Comparison of ENCODE assay signal across 17 cellular contexts in genomic region chr12:93918262-93918661, GRCh38.
A peak's percentile ranks its signal among the peaks of the same experiment; 100 is the strongest.
DNase-seq lines count a peak whose midpoint lies in the region; ATAC-seq, FAIRE-seq and TF ChIP-seq lines count a peak whose summit lies in the region.
"Had no signal": no experiment of that assay in that cellular context is flagged by ENCODE, and none has a peak within 500 bp of the region (broad histone marks: within the 10 kb centered on the region; RNA-seq: fewer than 3 reads in every experiment).

No MANE protein-coding gene starts in this region.

- ATAC-seq in HG03196 (IDR thresholded peaks at IDR 0.05; ENCODE audit: unreplicated experiment): no peak

- H3K4me3 ChIP-seq in brain microvascular endothelial cell (ENCODE audit: low read depth, low read length) (no peak overlapping the region), kidney (ENCODE audit: low read length in 2 of 2) (no peak overlapping the region)
- H3K4me3 ChIP-seq: SK-N-MC had no signal

- no peak for FAIRE-seq in kidney (lab: Jason Lieb, UNC)
- FAIRE-seq: bronchial epithelial cell had no signal

- TF ChIP-seq CTCF in brain microvascular endothelial cell (IDR thresholded peaks at IDR 0.05; ENCODE audit: low read depth, low read length, missing control alignments): no peak
- no peak for TF ChIP-seq CTCF in kidney (IDR thresholded peaks at IDR 0.05; ENCODE audit: borderline replicate concordance, extremely low read depth, insufficient read depth)

- no peak overlapping the region for H3K9ac ChIP-seq in kidney (ENCODE audit: low read length in 2 of 2)

- H3K9me3 ChIP-seq in kidney (ENCODE audit: control insufficient read depth in 1 of 2, low read length in 2 of 2): no peaks in the 10 kb centered on the region
- H3K9me3 ChIP-seq: neutrophil had no signal

- no peaks in the 10 kb centered on the region for H3K4me1 ChIP-seq in kidney (ENCODE audit: control insufficient read depth in 1 of 2, insufficient read depth in 1 of 2, low read depth in 1 of 2, low read length in 2 of 2)

- intact Hi-C loops in kidney (cut with DNase I): no loop called here

- H3K27me3 ChIP-seq in brain microvascular endothelial cell (replicated peaks): no peaks in the 10 kb centered on the region
- H3K27me3 ChIP-seq: neutrophil had no signal

- peak overlapping the region; percentile 62 for H3K27ac ChIP-seq in brain microvascular endothelial cell
- peak overlapping the region; percentile 15 to 67 for H3K27ac ChIP-seq in kidney (ENCODE audit: low read depth in 2 of 2, low read length in 2 of 2)
- H3K27ac ChIP-seq: neutrophil, SK-N-MC had no signal

- H3K36me3 ChIP-seq in brain microvascular endothelial cell (replicated peaks): no peaks in the 10 kb centered on the region
- H3K36me3 ChIP-seq in kidney (ENCODE audit: control insufficient read depth in 1 of 2, insufficient read depth in 2 of 2, low read length in 2 of 2): no peaks in the 10 kb centered on the region
- H3K36me3 ChIP-seq: neutrophil had no signal

- in situ Hi-C loops in brain microvascular endothelial cell (cut with HindIII; ENCODE audit: low pct_ligation_motif_present, low sequenced_read_pairs): no loop called here

- peak; percentile 39 for DNase-seq in A172 (ENCODE audit: low spot score)
- DNase-seq in HCEC 1CT: peak; percentile 83
- DNase-seq in brain microvascular endothelial cell: peak; percentile 34
- no peak for DNase-seq in kidney
- DNase-seq in activated naive CD4-positive, alpha-beta T cell (lab: John Stamatoyannopoulos, UW): no peak
- DNase-seq in NCI-H2029 (lab: John Stamatoyannopoulos, UW): no peak
- no peak for DNase-seq in NCI-H1048 (lab: John Stamatoyannopoulos, UW)
- DNase-seq: ACHN; activated effector memory CD4-positive, alpha-beta T cell treated with Interleukin-2 at 50 U/mL for 16 hours; DMS153; mesendoderm; NCI-H2171; stimulated activated CD4-positive, alpha-beta T cell treated with anti-CD3 and anti-CD28 coated beads, Interleukin-12 subunit alpha, Interleukin-12 subunit beta, amount 100 ng/mL, for 4 hours had no signal

Comparison
In these comparisons a context has a peak if more than half of its experiments do, and no peak if none do; other contexts are left out.
1. DNase-seq: peak in A172 (single experiment), HCEC 1CT (single experiment) and brain microvascular endothelial cell (single experiment); none in kidney (single experiment), activated naive CD4-positive, alpha-beta T cell (0 of 4), NCI-H2029 (single experiment) and NCI-H1048 (single experiment).